ENCODE assay signal across 31 cellular contexts in the genomic region with DNA sequence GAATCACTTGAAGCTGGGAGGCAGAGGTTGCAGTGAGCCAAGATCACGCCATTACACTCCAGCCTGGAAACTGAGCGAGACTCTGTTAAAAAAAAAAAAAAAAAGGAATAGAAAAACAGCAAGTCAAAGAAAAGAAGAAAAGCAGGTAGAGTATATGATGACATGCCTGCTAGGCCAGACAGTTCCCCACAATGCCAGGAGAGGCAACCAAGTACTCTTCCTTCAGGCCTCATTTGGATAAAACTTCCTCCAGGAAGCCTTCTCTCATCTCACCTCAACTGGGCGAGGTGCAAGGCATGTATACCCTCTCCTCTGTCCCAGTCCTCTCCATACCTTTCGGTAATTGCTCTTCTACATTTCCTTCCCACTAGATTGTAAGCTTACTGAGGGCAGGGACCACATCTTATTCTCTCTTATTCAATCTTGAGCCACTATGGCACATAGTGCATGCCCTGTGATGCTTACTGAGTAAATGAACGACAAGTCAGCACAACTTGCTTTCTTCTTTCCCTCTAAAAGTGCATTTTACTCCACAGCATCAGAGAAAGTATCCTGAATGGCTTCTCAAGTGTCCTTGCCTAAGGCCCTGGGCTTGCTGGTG.
"Had no signal": no experiment of that assay in that cellular context is flagged by ENCODE, and none has a peak within 500 bp of the region (broad histone marks: within the 10 kb centered on the region; RNA-seq: fewer than 3 reads in every experiment).

No MANE protein-coding gene starts in this region.

- H3K27ac Mint-ChIP-seq: immature natural killer cell; mesothelial cell of epicardium; natural killer cell; nephron progenitor cell; neural progenitor cell; progenitor cell of endocrine pancreas; stimulated activated effector memory CD8-positive, alpha-beta T cell treated with anti-CD3 and anti-CD28 coated beads, Interleukin-12 subunit alpha, Interleukin-12 subunit beta, amount 100 ng/mL, for 72 hours; stimulated activated naive CD8-positive, alpha-beta T cell treated with anti-CD3 and anti-CD28 coated beads, Interleukin-15, Interleukin-2, amounts not matched to agents 100 ng/mL and 50 ng/mL, for 24 hours had no signal

- H3K4me1 Mint-ChIP-seq: naive B cell had no signal

- H3K79me2 ChIP-seq: parathyroid adenoma had no signal

- H3K9me3 Mint-ChIP-seq: immature natural killer cell; mesothelial cell of epicardium; naive B cell; natural killer cell; stimulated activated naive CD8-positive, alpha-beta T cell treated with anti-CD3 and anti-CD28 coated beads, Interleukin-15, Interleukin-2, amounts not matched to agents 100 ng/mL and 50 ng/mL, for 24 hours had no signal

- H3K36me3 ChIP-seq: left lung, lower lobe of right lung, neural progenitor cell, neutrophil, spleen, suprapubic skin, thoracic aorta, tibial artery, upper lobe of right lung had no signal

- H3K9ac ChIP-seq: neural progenitor cell, parathyroid adenoma had no signal

- ATAC-seq: left colon, left lung, lower lobe of right lung, right cardiac atrium, sciatic nerve, upper lobe of right lung had no signal

- H3K4me3 ChIP-seq: left lung, lower lobe of right lung, neural progenitor cell, skin epidermis, spleen, suprapubic skin, thoracic aorta, tibial artery, upper lobe of right lung had no signal

- H3K4me1 ChIP-seq: left lung, lower lobe of right lung, parathyroid adenoma, spleen, suprapubic skin had no signal

- H3K27me3 ChIP-seq: left lung, spleen, suprapubic skin, tibial artery, upper lobe of right lung had no signal

- H3K9me3 ChIP-seq: left lung, lower lobe of right lung, neutrophil, spleen, suprapubic skin, thoracic aorta, tibial artery, upper lobe of right lung had no signal

- DNase-seq: hypothalamus; kidney; left colon; left lung; lower lobe of right lung; mammary epithelial cell; mesenchymal stem cell; naive B cell; natural killer cell; nephron progenitor cell; occipital lobe; retina; right cardiac atrium; spleen; stimulated activated CD4-positive, alpha-beta T cell treated with anti-CD3 and anti-CD28 coated beads, Interleukin-4, amount 100 ng/mL, for 24 hours; stimulated activated naive CD4-positive, alpha-beta T cell; tibial artery; trophoblast cell; upper lobe of right lung had no signal

- H2AFZ ChIP-seq: neural progenitor cell, parathyroid adenoma had no signal

- H3K4me3 Mint-ChIP-seq: immature natural killer cell; mesothelial cell of epicardium; naive B cell; natural killer cell; nephron progenitor cell; neural progenitor cell; stimulated activated effector memory CD8-positive, alpha-beta T cell treated with anti-CD3 and anti-CD28 coated beads, Interleukin-12 subunit alpha, Interleukin-12 subunit beta, amount 100 ng/mL, for 72 hours; stimulated activated naive CD8-positive, alpha-beta T cell treated with anti-CD3 and anti-CD28 coated beads, Interleukin-15, Interleukin-2, amounts not matched to agents 100 ng/mL and 50 ng/mL, for 24 hours had no signal

- H3K36me3 Mint-ChIP-seq: naive B cell; natural killer cell; stimulated activated effector memory CD8-positive, alpha-beta T cell treated with anti-CD3 and anti-CD28 coated beads, Interleukin-12 subunit alpha, Interleukin-12 subunit beta, amount 100 ng/mL, for 72 hours had no signal

- H3K27ac ChIP-seq: left lung, lower lobe of right lung, neural progenitor cell, neutrophil, parathyroid adenoma, skin epidermis, spleen, suprapubic skin, thoracic aorta, tibial artery, upper lobe of right lung had no signal

- H3K4me2 ChIP-seq: neural progenitor cell had no signal
